In the genomic region with DNA sequence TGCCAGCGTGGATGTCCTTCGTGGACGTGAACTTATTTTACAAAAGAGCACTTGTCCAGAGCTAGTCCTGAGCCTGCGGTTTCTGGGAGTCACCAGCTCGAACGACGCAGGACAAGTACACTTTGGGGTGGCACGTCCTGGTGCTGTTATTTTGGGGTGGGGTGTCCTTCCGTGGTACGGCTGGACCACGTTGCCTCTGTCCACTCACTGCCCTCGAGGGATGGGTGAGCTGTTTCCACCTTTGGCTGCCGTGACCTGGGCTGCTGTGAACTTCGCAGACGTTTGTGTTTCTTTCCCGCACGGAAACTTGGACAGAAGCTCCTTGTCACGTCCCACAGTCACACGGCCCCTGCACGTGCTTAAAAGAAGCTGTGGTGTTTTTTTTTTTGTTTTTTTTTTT, we compare ENCODE assay signal across 1 cellular context.
TF ChIP-seq lines count a peak whose summit lies in the region.

No MANE protein-coding gene starts in this region.

TF ChIP-seq in H1, 55 proteins besides CTCF, POLR2A, EP300 and RAD21:
- TF ChIP-seq JUN (IDR thresholded peaks at IDR 0.05; ENCODE audit: low read depth, low read length) (no peak), ZNF274 (IDR thresholded peaks at IDR 0.05; ENCODE audit: borderline replicate concordance, extremely low read depth, low read length) (no peak), CBX8 (IDR thresholded peaks at IDR 0.05; ENCODE audit: borderline replicate concordance, low read depth, low read length) (no peak), EGR1 (IDR thresholded peaks at IDR 0.05; ENCODE audit: borderline replicate concordance, low read depth, low read length) (no peak), SIN3A (conservative IDR thresholded peaks at IDR 0.05 in 1 of 2, IDR thresholded peaks at IDR 0.05 in 1 of 2; ENCODE audit: low read depth in 1 of 2, low read length in 2 of 2) (no peak), SP4 (IDR thresholded peaks at IDR 0.05; ENCODE audit: low read length) (no peak), CHD1 (IDR thresholded peaks at IDR 0.05; ENCODE audit: low read depth, low read length) (no peak)
